ENCODE assay signal across 29 cellular contexts in genomic region chr7:32639122-32639521, GRCh38.
DNase-seq lines count a peak whose midpoint lies in the region; ATAC-seq lines count a peak whose summit lies in the region.
"Had no signal": no experiment of that assay in that cellular context is flagged by ENCODE, and none has a peak within 500 bp of the region (broad histone marks: within the 10 kb centered on the region; RNA-seq: fewer than 3 reads in every experiment).

No MANE protein-coding gene starts in this region.

- POLR2A ChIA-PET in activated CD4-positive, alpha-beta memory T cell treated with anti-CD3 and anti-CD28 coated beads for 36 hours (lab: Charles Lee) = no interaction called here

- intact Hi-C loops in aorta (cut with DNase I) = no loop called here
- intact Hi-C loops in activated CD4-positive, alpha-beta memory T cell treated with anti-CD3 and anti-CD28 coated beads for 36 hours (cut with micrococcal nuclease) = loop anchor here (5.0 kb wide), 1 partner anchor 147 kb away; the partner anchor contains the start of gene LSM5

- H3K36me3 ChIP-seq in aorta (ENCODE audit: control insufficient read depth in 1 of 2, insufficient read depth in 2 of 2, low read length in 1 of 2) = no peaks in the 10 kb centered on the region
- H3K36me3 ChIP-seq: WERI-Rb-1 had no signal

- H3K27me3 ChIP-seq in aorta (ENCODE audit: control insufficient read depth in 1 of 2, insufficient read depth in 2 of 2, low read length in 1 of 2) = no peaks in the 10 kb centered on the region
- H3K27me3 ChIP-seq: heart left ventricle, tibial artery had no signal

- H3K27ac Mint-ChIP-seq in naive B cell = peak overlapping the region in 2 of 6 donors; percentile 21 to 27
- no peak overlapping the region for H3K27ac Mint-ChIP-seq in activated CD4-positive, alpha-beta memory T cell treated with anti-CD3 and anti-CD28 coated beads for 36 hours
- H3K27ac Mint-ChIP-seq: activated CD4-positive, alpha-beta T cell treated with anti-CD3 and anti-CD28 coated beads, Interleukin-2, amount 10 ng/mL, durations not matched to agents 24 days and 14 days; endodermal cell; mesothelial cell of epicardium had no signal

- H3K4me3 ChIP-seq in aorta (ENCODE audit: low read length in 2 of 2) = no peak overlapping the region
- H3K4me3 ChIP-seq: heart left ventricle, K562, tibial artery had no signal

- CTCF ChIA-PET in activated CD4-positive, alpha-beta memory T cell treated with anti-CD3 and anti-CD28 coated beads for 36 hours (lab: Charles Lee) = no interaction called here

- 95 to 98% methylated on average over 3 of the region's 3 CpGs for WGBS in aorta, 2 donors

- DNase-seq in naive B cell (no peak), aorta (no peak), GDM1 (lab: John Stamatoyannopoulos, UW) (no peak)
- no peak for DNase-seq in activated CD4-positive, alpha-beta memory T cell treated with anti-CD3 and anti-CD28 coated beads for 36 hours
- no peak for DNase-seq in stimulated activated CD4-positive, alpha-beta T cell treated with anti-CD3 and anti-CD28 coated beads, Interleukin-15, amount 100 ng/mL, for 24 hours
- DNase-seq: ACHN; activated CD4-positive, alpha-beta T cell treated with anti-CD3 and anti-CD28 coated beads, Interleukin-2, amount 10 ng/mL, durations not matched to agents 24 days and 14 days; activated naive CD8-positive, alpha-beta T cell treated with anti-CD3 and anti-CD28 coated beads, Interleukin-2, amount 50 U/mL, for 24 hours; activated T-cell treated with anti-CD3 and anti-CD28 coated beads, Interleukin-2, amount 50 U/mL, for 48 hours; central memory CD4-positive, alpha-beta T cell; COR-L47; DMS53; endodermal cell; foreskin fibroblast; heart left ventricle; naive thymus-derived CD4-positive, alpha-beta T cell; NCI-H1105; NCI-H2029; NCI-H2227 treated with DMSO at 0.1 percent for 48 hours; SW 1271; T-helper 9 cell; tibial artery; WERI-Rb-1 had no signal

- ATAC-seq in GM18511 (IDR thresholded peaks at IDR 0.05; ENCODE audit: unreplicated experiment) (peak; percentile 45), GM21515 (IDR thresholded peaks at IDR 0.05; ENCODE audit: unreplicated experiment) (peak; percentile 20), HG03159 (IDR thresholded peaks at IDR 0.05; ENCODE audit: unreplicated experiment) (peak; percentile 29), naive B cell (ENCODE audit: low read depth in 2 of 2) (peak; percentile 19 to 26), aorta (ENCODE audit: low FRiP score) (no peak)
- ATAC-seq: esophagus mucosa, heart left ventricle, K562 had no signal

- peak overlapping the region in 5 of 8 donors; percentile 9 to 62 (median 57) for H3K4me3 Mint-ChIP-seq in naive B cell
- no peak overlapping the region for H3K4me3 Mint-ChIP-seq in activated CD4-positive, alpha-beta memory T cell treated with anti-CD3 and anti-CD28 coated beads for 36 hours
- H3K4me3 Mint-ChIP-seq: activated CD4-positive, alpha-beta T cell treated with anti-CD3 and anti-CD28 coated beads, Interleukin-2, amount 10 ng/mL, durations not matched to agents 24 days and 14 days; activated naive CD8-positive, alpha-beta T cell treated with anti-CD3 and anti-CD28 coated beads, Interleukin-2, amount 50 U/mL, for 24 hours; endodermal cell; mesothelial cell of epicardium; naive thymus-derived CD4-positive, alpha-beta T cell had no signal

- H3K4me1 ChIP-seq in aorta (ENCODE audit: control insufficient read depth in 1 of 2, insufficient read depth in 2 of 2, low read length in 2 of 2) = no peaks in the 10 kb centered on the region
- H3K4me1 ChIP-seq: tibial artery had no signal

- H3K9me3 Mint-ChIP-seq in naive B cell = peaks cover 0 to 11% (median 7%) of the 10 kb centered on the region in 7 donors
- H3K9me3 Mint-ChIP-seq in activated CD4-positive, alpha-beta memory T cell treated with anti-CD3 and anti-CD28 coated beads for 36 hours = no peaks in the 10 kb centered on the region
- H3K9me3 Mint-ChIP-seq: activated CD4-positive, alpha-beta T cell treated with anti-CD3 and anti-CD28 coated beads, Interleukin-2, amount 10 ng/mL, durations not matched to agents 24 days and 14 days; activated naive CD8-positive, alpha-beta T cell treated with anti-CD3 and anti-CD28 coated beads, Interleukin-2, amount 50 U/mL, for 24 hours; endodermal cell had no signal

- no peaks in the 10 kb centered on the region for H3K27me3 Mint-ChIP-seq in naive B cell
- H3K27me3 Mint-ChIP-seq in activated CD4-positive, alpha-beta memory T cell treated with anti-CD3 and anti-CD28 coated beads for 36 hours = peaks cover 17% of the 10 kb centered on the region
- H3K27me3 Mint-ChIP-seq: activated naive CD8-positive, alpha-beta T cell treated with anti-CD3 and anti-CD28 coated beads, Interleukin-2, amount 50 U/mL, for 24 hours had no signal

- no peak overlapping the region for H3K27ac ChIP-seq in aorta (ENCODE audit: low read depth in 1 of 2, low read length in 2 of 2)
- H3K27ac ChIP-seq: heart left ventricle, tibial artery, WERI-Rb-1 had no signal

- peaks cover 10 to 11% of the 10 kb centered on the region in 2 donors for H3K36me3 Mint-ChIP-seq in naive B cell
- H3K36me3 Mint-ChIP-seq in activated CD4-positive, alpha-beta memory T cell treated with anti-CD3 and anti-CD28 coated beads for 36 hours = no peaks in the 10 kb centered on the region

- H3K4me1 Mint-ChIP-seq in naive B cell = peaks cover 24 to 58% (median 42%) of the 10 kb centered on the region in 3 donors
- H3K4me1 Mint-ChIP-seq in activated CD4-positive, alpha-beta memory T cell treated with anti-CD3 and anti-CD28 coated beads for 36 hours (ENCODE audit: low read depth) = peaks cover 4% of the 10 kb centered on the region
- H3K4me1 Mint-ChIP-seq: endodermal cell, mesothelial cell of epicardium had no signal

- peaks cover 5% of the 10 kb centered on the region for H3K9me3 ChIP-seq in aorta (ENCODE audit: control insufficient read depth, low read length)
- H3K9me3 ChIP-seq: tibial artery had no signal
